Comparison of ENCODE assay signal across 24 cellular contexts in the genomic region with DNA sequence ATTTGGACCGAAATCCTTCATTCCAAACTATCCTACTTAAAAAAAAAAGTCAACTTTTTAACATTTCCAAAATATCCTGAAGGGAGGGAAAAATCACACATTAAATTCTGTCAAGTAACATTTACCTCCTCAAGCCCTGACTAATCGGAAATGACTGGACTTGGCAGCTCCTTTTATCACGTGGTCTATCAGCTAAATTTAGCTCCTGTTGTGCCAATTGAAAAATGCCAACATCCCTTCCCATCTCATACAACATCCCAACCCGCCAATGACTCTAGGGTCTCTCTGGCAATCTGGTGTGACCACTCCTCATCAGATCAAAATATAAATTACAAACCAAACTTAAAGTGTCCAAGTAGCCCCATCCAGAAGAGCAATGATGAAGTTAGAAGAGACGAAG.
DNase-seq lines count a peak whose midpoint lies in the region; ATAC-seq and TF ChIP-seq lines count a peak whose summit lies in the region.
"Had no signal": no experiment of that assay in that cellular context is flagged by ENCODE, and none has a peak within 500 bp of the region (broad histone marks: within the 10 kb centered on the region; RNA-seq: fewer than 3 reads in every experiment).

No MANE protein-coding gene starts in this region.

- H3K36me3 Mint-ChIP-seq in osteocyte (ENCODE audit: unreplicated experiment), result no peaks in the 10 kb centered on the region
- no peaks in the 10 kb centered on the region for H3K36me3 Mint-ChIP-seq in effector memory CD8-positive, alpha-beta T cell (ENCODE audit: insufficient read depth)

- no peaks in the 10 kb centered on the region for H3K9me3 ChIP-seq in RWPE2 (ENCODE audit: severe bottlenecking)

- peaks cover 24% of the 10 kb centered on the region for H3K4me1 Mint-ChIP-seq in osteocyte (ENCODE audit: unreplicated experiment)
- no peaks in the 10 kb centered on the region for H3K4me1 Mint-ChIP-seq in effector memory CD8-positive, alpha-beta T cell (ENCODE audit: low read depth in 2 of 2)
- H3K4me1 Mint-ChIP-seq: activated CD4-positive, alpha-beta T cell treated with anti-CD3 and anti-CD28 coated beads, Interleukin-2, amount 10 ng/mL, durations not matched to agents 7 days and 5 days had no signal

- H3K27ac Mint-ChIP-seq in osteocyte (ENCODE audit: unreplicated experiment), result peak overlapping the region; percentile 77
- no peak overlapping the region for H3K27ac Mint-ChIP-seq in effector memory CD8-positive, alpha-beta T cell
- H3K27ac Mint-ChIP-seq: activated CD4-positive, alpha-beta T cell treated with anti-CD3 and anti-CD28 coated beads, Interleukin-2, amount 10 ng/mL, durations not matched to agents 7 days and 5 days; activated naive CD4-positive, alpha-beta T cell treated with anti-CD3 and anti-CD28 coated beads, Interleukin-2, amount 50 U/mL, for 24 hours; activated T-helper 1 cell treated with anti-CD3 and anti-CD28 coated beads, Interleukin-12 subunit alpha, Interleukin-12 subunit beta, Interleukin-2, Interleukin-4 antibody, amounts not matched to agents 30 ng/mL and 10 ng/mL and 1 ng/mL, durations not matched to agents 14 hours and 24 hours and 36 hours; IgD-negative memory B cell had no signal

- ATAC-seq in RWPE2 (ENCODE audit: low read depth), result peak; percentile 46; the same call in 1 of the 3 replicates
- ATAC-seq in GM19395 (IDR thresholded peaks at IDR 0.05; ENCODE audit: unreplicated experiment), result no peak
- no peak for ATAC-seq in effector memory CD8-positive, alpha-beta T cell (replicated peaks)
- ATAC-seq: lower lobe of right lung had no signal

- DNase-seq in H4 (ENCODE audit: low spot score), result peak; percentile 26
- DNase-seq in RWPE2 (ENCODE audit: low spot score), result no peak
- no peak for DNase-seq in epithelial cell of prostate (ENCODE audit: low read depth, low spot score)
- DNase-seq in osteocyte (ENCODE audit: extremely low spot score, unreplicated experiment), result no peak
- no peak for DNase-seq in HT-29 (ENCODE audit: low spot score)
- DNase-seq in kidney glomerular epithelial cell (lab: John Stamatoyannopoulos, UW), result no peak
- DNase-seq in effector memory CD8-positive, alpha-beta T cell, result no peak
- DNase-seq: activated CD4-positive, alpha-beta T cell treated with anti-CD3 and anti-CD28 coated beads, Interleukin-2, amount 10 ng/mL, durations not matched to agents 7 days and 5 days; aorta; effector CD8-positive, alpha-beta T cell; lower lobe of right lung; NCI-H2171 treated with DMSO at 0.1 percent for 48 hours; NCI-H526; stimulated activated naive CD4-positive, alpha-beta T cell; T-helper 2 cell; tibial artery; WERI-Rb-1 had no signal

- H3K36me3 ChIP-seq in RWPE2 (ENCODE audit: low read depth), result no peaks in the 10 kb centered on the region
- H3K36me3 ChIP-seq: lower lobe of right lung, tibial artery, WERI-Rb-1 had no signal

- H3K27me3 Mint-ChIP-seq in osteocyte (ENCODE audit: unreplicated experiment), result no peaks in the 10 kb centered on the region
- H3K27me3 Mint-ChIP-seq in effector memory CD8-positive, alpha-beta T cell, result no peaks in the 10 kb centered on the region
- H3K27me3 Mint-ChIP-seq: activated CD4-positive, alpha-beta T cell treated with anti-CD3 and anti-CD28 coated beads, Interleukin-2, amount 10 ng/mL, durations not matched to agents 7 days and 5 days; IgD-negative memory B cell had no signal

- no peaks in the 10 kb centered on the region for H3K27me3 ChIP-seq in RWPE2 (ENCODE audit: insufficient read depth, poor library complexity, severe bottlenecking)
- H3K27me3 ChIP-seq: hepatocyte, tibial artery had no signal

- peaks cover 15% of the 10 kb centered on the region for H3K9me3 Mint-ChIP-seq in osteocyte (ENCODE audit: unreplicated experiment)
- peaks cover 9 to 12% of the 10 kb centered on the region in 2 donors for H3K9me3 Mint-ChIP-seq in effector memory CD8-positive, alpha-beta T cell

- H3K4me3 ChIP-seq in RWPE2 (ENCODE audit: severe bottlenecking), result no peak overlapping the region
- H3K4me3 ChIP-seq: hepatocyte, lower lobe of right lung, SK-N-MC, smooth muscle cell, tibial artery had no signal

- H3K4me1 ChIP-seq in RWPE2 (ENCODE audit: insufficient read depth, poor library complexity, severe bottlenecking), result peaks cover 19% of the 10 kb centered on the region
- H3K4me1 ChIP-seq: lower lobe of right lung had no signal

- no peak overlapping the region for H3K4me3 Mint-ChIP-seq in osteocyte (ENCODE audit: unreplicated experiment)
- H3K4me3 Mint-ChIP-seq in effector memory CD8-positive, alpha-beta T cell, result no peak overlapping the region
- H3K4me3 Mint-ChIP-seq: activated CD4-positive, alpha-beta T cell treated with anti-CD3 and anti-CD28 coated beads, Interleukin-2, amount 10 ng/mL, durations not matched to agents 7 days and 5 days; activated naive CD4-positive, alpha-beta T cell treated with anti-CD3 and anti-CD28 coated beads, Interleukin-2, amount 50 U/mL, for 24 hours; activated T-helper 1 cell treated with anti-CD3 and anti-CD28 coated beads, Interleukin-12 subunit alpha, Interleukin-12 subunit beta, Interleukin-2, Interleukin-4 antibody, amounts not matched to agents 30 ng/mL and 10 ng/mL and 1 ng/mL, durations not matched to agents 14 hours and 24 hours and 36 hours; IgD-negative memory B cell had no signal

- TF ChIP-seq CTCF in RWPE2 (IDR thresholded peaks at IDR 0.05; ENCODE audit: poor library complexity, severe bottlenecking), result no peak
- no peak for TF ChIP-seq CTCF in osteocyte (IDR thresholded peaks at IDR 0.05)

- H3K27ac ChIP-seq in RWPE2 (ENCODE audit: poor library complexity, severe bottlenecking), result peak overlapping the region; percentile 51
- H3K27ac ChIP-seq in epithelial cell of prostate, result peak overlapping the region; percentile 35
- H3K27ac ChIP-seq: hepatocyte, lower lobe of right lung, SK-N-MC, WERI-Rb-1 had no signal
